Comparison of ENCODE assay signal across 2 cellular contexts in the genomic region with DNA sequence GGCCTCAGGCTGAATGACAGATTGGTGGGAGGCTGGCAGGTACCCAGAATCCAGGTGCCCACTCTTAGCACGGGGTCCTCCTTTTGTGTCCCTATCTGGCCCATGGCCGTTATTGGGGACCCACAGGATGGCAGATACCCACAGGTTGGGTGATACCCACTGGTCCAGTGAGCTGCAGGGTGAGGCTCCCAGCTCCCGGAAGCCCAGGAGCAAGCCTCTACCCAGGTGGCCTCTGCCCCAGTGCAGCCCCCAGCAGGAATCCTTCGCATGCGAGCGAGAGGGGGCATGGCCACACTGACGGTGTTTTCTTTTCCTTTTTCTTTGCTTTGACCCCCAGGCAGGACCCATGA.
TF ChIP-seq lines count a peak whose summit lies in the region.

No MANE protein-coding gene starts in this region.

TF ChIP-seq in GM23338, 12 proteins besides CTCF, POLR2A, EP300 and RAD21:
- no peak for TF ChIP-seq NANOG (IDR thresholded peaks at IDR 0.05; ENCODE audit: borderline replicate concordance)
- no peak for TF ChIP-seq EZH2phosphoT487 (IDR thresholded peaks at IDR 0.05; ENCODE audit: unreplicated experiment)
- no peak for TF ChIP-seq JUNB (IDR thresholded peaks at IDR 0.05; ENCODE audit: unreplicated experiment)
TF ChIP-seq in GM23338: peak in this region for 0.

TF ChIP-seq in H1, 55 proteins besides CTCF, POLR2A, EP300 and RAD21:
- no peak for TF ChIP-seq HDAC6 (IDR thresholded peaks at IDR 0.05; ENCODE audit: low read depth, low read length)
- no peak for TF ChIP-seq JUN (IDR thresholded peaks at IDR 0.05; ENCODE audit: low read depth, low read length)
- no peak for TF ChIP-seq EZH2 (IDR thresholded peaks at IDR 0.05; ENCODE audit: low read depth, low read length, severe bottlenecking)
- TF ChIP-seq TBP (IDR thresholded peaks at IDR 0.05; ENCODE audit: low read depth, low read length), result no peak
- TF ChIP-seq POU5F1 (IDR thresholded peaks at IDR 0.05; ENCODE audit: low read depth, low read length), result no peak
- TF ChIP-seq HDAC2 (IDR thresholded peaks at IDR 0.05; ENCODE audit: borderline replicate concordance in 1 of 2, low read depth in 2 of 2, low read length in 2 of 2), result no peak
- TF ChIP-seq CHD2 (IDR thresholded peaks at IDR 0.05; ENCODE audit: low read length), result no peak
- no peak for TF ChIP-seq TAF7 (optimal IDR thresholded peaks at IDR 0.05; ENCODE audit: borderline replicate concordance, low read depth, low read length)
- TF ChIP-seq EGR1 (IDR thresholded peaks at IDR 0.05; ENCODE audit: borderline replicate concordance, low read depth, low read length), result no peak
- no peak for TF ChIP-seq SRF (IDR thresholded peaks at IDR 0.05; ENCODE audit: low read depth, low read length)
- no peak for TF ChIP-seq SIN3A (conservative IDR thresholded peaks at IDR 0.05 in 1 of 2, IDR thresholded peaks at IDR 0.05 in 1 of 2; ENCODE audit: low read depth in 1 of 2, low read length in 2 of 2)
- no peak for TF ChIP-seq SP1 (IDR thresholded peaks at IDR 0.05; ENCODE audit: low read depth, low read length)
- TF ChIP-seq PHF8 (conservative IDR thresholded peaks at IDR 0.05; ENCODE audit: low read depth, low read length), result no peak
- TF ChIP-seq RXRA (IDR thresholded peaks at IDR 0.05; ENCODE audit: insufficient read depth, low read depth, low read length), result no peak
- TF ChIP-seq, protein P1, sequence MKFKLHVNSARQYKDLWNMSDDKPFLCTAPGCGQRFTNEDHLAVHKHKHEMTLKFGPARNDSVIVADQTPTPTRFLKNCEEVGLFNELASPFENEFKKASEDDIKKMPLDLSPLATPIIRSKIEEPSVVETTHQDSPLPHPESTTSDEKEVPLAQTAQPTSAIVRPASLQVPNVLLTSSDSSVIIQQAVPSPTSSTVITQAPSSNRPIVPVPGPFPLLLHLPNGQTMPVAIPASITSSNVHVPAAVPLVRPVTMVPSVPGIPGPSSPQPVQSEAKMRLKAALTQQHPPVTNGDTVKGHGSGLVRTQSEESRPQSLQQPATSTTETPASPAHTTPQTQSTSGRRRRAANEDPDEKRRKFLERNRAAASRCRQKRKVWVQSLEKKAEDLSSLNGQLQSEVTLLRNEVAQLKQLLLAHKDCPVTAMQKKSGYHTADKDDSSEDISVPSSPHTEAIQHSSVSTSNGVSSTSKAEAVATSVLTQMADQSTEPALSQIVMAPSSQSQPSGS (IDR thresholded peaks at IDR 0.05; ENCODE audit: low read length), result no peak
